In the genomic region with DNA sequence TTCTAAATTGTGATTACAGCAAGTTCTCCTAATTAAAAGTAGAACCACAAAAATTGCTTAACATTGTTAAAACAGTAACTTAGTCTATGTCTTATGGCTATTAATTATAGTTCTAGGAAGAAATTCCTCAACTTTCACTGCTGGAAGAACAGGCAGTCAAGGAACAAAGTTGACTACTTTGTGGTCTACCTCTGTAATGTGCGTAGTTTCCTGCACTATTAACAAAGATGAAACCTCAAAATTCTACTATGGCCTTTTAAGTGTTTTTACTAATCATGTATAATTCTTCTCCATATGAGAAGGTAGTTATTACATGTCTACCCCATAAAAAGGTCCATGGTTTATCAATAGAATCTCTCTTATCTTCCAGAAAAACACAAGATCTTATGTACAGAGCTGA, we compare ENCODE assay signal across 17 cellular contexts. TPM values are rescaled to one million over a fixed set of nuclear protein-coding genes. Genes with fewer than 3 reads are reported as not detected.
DNase-seq lines count a peak whose midpoint lies in the region; ATAC-seq and TF ChIP-seq lines count a peak whose summit lies in the region.
"Had no signal": no experiment of that assay in that cellular context is flagged by ENCODE, and none has a peak within 500 bp of the region (broad histone marks: within the 10 kb centered on the region; RNA-seq: fewer than 3 reads in every experiment).

No MANE protein-coding gene starts in this region.

- no peak overlapping the region for H3K4me2 ChIP-seq in osteoblast (ENCODE audit: insufficient read depth, low read length)
- H3K4me2 ChIP-seq: BLaER1 treated with 17β-estradiol and CSF1 and Interleukin-3, amounts not matched to agents 10 nM and 100 nM had no signal

- CTCF ChIA-PET in HEK293 (lab: Yijun Ruan, JAX): no interaction called here

- H3K4me3 ChIP-seq in HEK293 (ENCODE audit: low read depth, low read length): no peak overlapping the region
- no peak overlapping the region for H3K4me3 ChIP-seq in osteoblast (ENCODE audit: insufficient read depth, low read length)
- H3K4me3 ChIP-seq: BLaER1 treated with 17β-estradiol and CSF1 and Interleukin-3, amounts not matched to agents 10 nM and 100 nM; GM23248; HAP-1 had no signal

- H3K9me3 ChIP-seq in HEK293 (ENCODE audit: control insufficient read depth, insufficient read depth, low read depth, low read length) (no peaks in the 10 kb centered on the region), osteoblast (ENCODE audit: low read depth, low read length) (no peaks in the 10 kb centered on the region)
- H3K9me3 ChIP-seq: BLaER1 treated with 17β-estradiol and CSF1 and Interleukin-3, amounts not matched to agents 10 nM and 100 nM; HAP-1 had no signal

- peak; percentile 33 for DNase-seq in amniotic epithelial cell (ENCODE audit: low read depth)
- no peak for DNase-seq in epithelial cell of prostate (ENCODE audit: low read depth, low spot score)
- DNase-seq in osteoblast (ENCODE audit: insufficient read length, low spot score, missing footprints): no peak
- DNase-seq in OCI-M2 (lab: John Stamatoyannopoulos, UW; ENCODE audit: unreplicated experiment): no peak
- DNase-seq in NCI-H1436 (lab: John Stamatoyannopoulos, UW): no peak
- DNase-seq: Calu3; CD8-positive, alpha-beta T cell; DMS79 treated with DMSO at 0.1 percent for 48 hours; GF-D8; GM23248 had no signal

- no peak for ATAC-seq in GM21717 (IDR thresholded peaks at IDR 0.05; ENCODE audit: unreplicated experiment)
- ATAC-seq: CD8-positive, alpha-beta T cell had no signal

- no peak overlapping the region for H3K27ac ChIP-seq in HEK293 (ENCODE audit: extremely low read depth, low read depth, low read length)
- peak overlapping the region; percentile 57 for H3K27ac ChIP-seq in epithelial cell of prostate
- H3K27ac ChIP-seq in osteoblast (ENCODE audit: low read depth, low read length): peak overlapping the region; percentile 23
- H3K27ac ChIP-seq: BLaER1 treated with 17β-estradiol and CSF1 and Interleukin-3, amounts not matched to agents 10 nM and 100 nM; GM23248; HL-60 had no signal

- POLR2A ChIA-PET in HEK293 (lab: Yijun Ruan, JAX): no interaction called here

- H3K4me1 ChIP-seq in HEK293 (ENCODE audit: control insufficient read depth, insufficient read depth, low read length) (peaks cover 25% of the 10 kb centered on the region), osteoblast (ENCODE audit: insufficient read depth, low read length) (peaks cover 30% of the 10 kb centered on the region)
- H3K4me1 ChIP-seq: BLaER1 treated with 17β-estradiol and CSF1 and Interleukin-3, amounts not matched to agents 10 nM and 100 nM; HAP-1 had no signal

- H2AFZ ChIP-seq in osteoblast (ENCODE audit: low read length): no peak overlapping the region
- H2AFZ ChIP-seq: GM23248 had no signal

- no peaks in the 10 kb centered on the region for H3K79me2 ChIP-seq in osteoblast (ENCODE audit: insufficient read depth, low read length)

- H3K27me3 ChIP-seq in osteoblast (ENCODE audit: insufficient read depth, low read length): no peaks in the 10 kb centered on the region
- H3K27me3 ChIP-seq: BLaER1 treated with 17β-estradiol and CSF1 and Interleukin-3, amounts not matched to agents 10 nM and 100 nM had no signal

- H4K20me1 ChIP-seq in osteoblast (ENCODE audit: insufficient read depth, low read length): no peaks in the 10 kb centered on the region
- H4K20me1 ChIP-seq: BLaER1 treated with 17β-estradiol and CSF1 and Interleukin-3, amounts not matched to agents 10 nM and 100 nM had no signal

- TF ChIP-seq CTCF in HEK293 (tag by site-specific recombination; IDR thresholded peaks at IDR 0.05) (no peak), osteoblast (IDR thresholded peaks at IDR 0.05; ENCODE audit: extremely low read depth, low read depth, low read length) (no peak)

- H3K36me3 ChIP-seq in HEK293 (ENCODE audit: control insufficient read depth in 2 of 2, insufficient read depth in 1 of 2, low read length in 2 of 2): no peaks in the 10 kb centered on the region
- no peaks in the 10 kb centered on the region for H3K36me3 ChIP-seq in osteoblast (ENCODE audit: insufficient read depth, low read length)
- H3K36me3 ChIP-seq: BLaER1 treated with 17β-estradiol and CSF1 and Interleukin-3, amounts not matched to agents 10 nM and 100 nM; HAP-1 had no signal

TF ChIP-seq in HEK293, 187 proteins besides CTCF, POLR2A, EP300 and RAD21:
- TF ChIP-seq ZNF843 (tag by site-specific recombination; IDR thresholded peaks at IDR 0.05): peak; percentile 41; the same call in 1 of the 2 replicates
- TF ChIP-seq SP7 (tag by site-specific recombination; IDR thresholded peaks at IDR 0.05): 0 out of 2 replicates have a peak, but pooled peaks have one; percentile 22
- TF ChIP-seq, protein P1, sequence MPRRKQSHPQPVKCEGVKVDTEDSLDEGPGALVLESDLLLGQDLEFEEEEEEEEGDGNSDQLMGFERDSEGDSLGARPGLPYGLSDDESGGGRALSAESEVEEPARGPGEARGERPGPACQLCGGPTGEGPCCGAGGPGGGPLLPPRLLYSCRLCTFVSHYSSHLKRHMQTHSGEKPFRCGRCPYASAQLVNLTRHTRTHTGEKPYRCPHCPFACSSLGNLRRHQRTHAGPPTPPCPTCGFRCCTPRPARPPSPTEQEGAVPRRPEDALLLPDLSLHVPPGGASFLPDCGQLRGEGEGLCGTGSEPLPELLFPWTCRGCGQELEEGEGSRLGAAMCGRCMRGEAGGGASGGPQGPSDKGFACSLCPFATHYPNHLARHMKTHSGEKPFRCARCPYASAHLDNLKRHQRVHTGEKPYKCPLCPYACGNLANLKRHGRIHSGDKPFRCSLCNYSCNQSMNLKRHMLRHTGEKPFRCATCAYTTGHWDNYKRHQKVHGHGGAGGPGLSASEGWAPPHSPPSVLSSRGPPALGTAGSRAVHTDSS (tag by site-specific recombination; IDR thresholded peaks at IDR 0.05): no peak

RNA-seq across cellular contexts. Expression of gene RASSF9, which starts 7.6 kb away (rescaled TPM):
- total RNA-seq in osteoblast: 5.8 and 6.8 TPM in 2 replicates
- total RNA-seq: B cell; CD8-positive, alpha-beta T cell had no signal

RNA-seq across cellular contexts. Expression of gene NTS, which starts 45.5 kb away (rescaled TPM):
- total RNA-seq in osteoblast: not detected in 2 replicates
- total RNA-seq: A172; B cell; Calu3; CD8-positive, alpha-beta T cell; GM23248 had no signal
